10 cellular contexts compared by ENCODE assay signal in the genomic region with DNA sequence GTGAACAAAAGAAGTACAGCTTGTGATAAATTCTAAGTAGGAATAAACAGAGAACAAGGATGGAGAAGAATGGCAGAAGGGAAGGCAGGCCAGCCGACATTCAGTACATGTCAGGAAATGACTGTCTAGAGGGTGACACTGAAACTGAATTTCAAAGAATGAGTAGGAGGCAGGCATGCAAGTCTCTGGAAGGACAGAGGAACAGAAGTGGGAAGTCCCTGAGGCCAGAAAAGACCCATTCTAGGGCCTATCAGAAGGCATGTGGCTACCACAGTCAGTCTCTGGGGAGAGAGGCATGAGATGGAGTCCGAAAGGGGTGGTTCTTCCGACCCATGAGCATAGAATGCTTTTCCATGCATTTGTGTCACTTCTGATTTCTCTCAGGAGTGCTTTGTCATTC.
DNase-seq lines count a peak whose midpoint lies in the region; ATAC-seq and TF ChIP-seq lines count a peak whose summit lies in the region.
"Had no signal": no experiment of that assay in that cellular context is flagged by ENCODE, and none has a peak within 500 bp of the region (broad histone marks: within the 10 kb centered on the region; RNA-seq: fewer than 3 reads in every experiment).

No MANE protein-coding gene starts in this region.

- ATAC-seq in GM18868 (IDR thresholded peaks at IDR 0.05; ENCODE audit: unreplicated experiment) (peak; percentile 96), GM21619 (IDR thresholded peaks at IDR 0.05; ENCODE audit: unreplicated experiment) (peak; percentile 90), HG03159 (IDR thresholded peaks at IDR 0.05; ENCODE audit: unreplicated experiment) (peak; percentile 71), sciatic nerve (peak; percentile 36), omental fat pad (ENCODE audit: low FRiP score) (no peak)

- intact Hi-C loops in sciatic nerve (cut with DNase I), result no loop called here

- DNase-seq in sciatic nerve (ENCODE audit: low spot score), result no peak
- no peak for DNase-seq in cortex of kidney (lab: John Stamatoyannopoulos, UW)
- no peak for DNase-seq in stimulated activated CD8-positive, alpha-beta memory T cell treated with anti-CD3 and anti-CD28 coated beads, Interleukin-4, amount 100 ng/mL, for 48 hours
- DNase-seq in omental fat pad (ENCODE audit: low spot score), result no peak
- DNase-seq in NCI-H2171 treated with DMSO at 0.1 percent for 48 hours (lab: John Stamatoyannopoulos, UW), result no peak
- DNase-seq: activated B cell treated with CpG ODN at 0.5 μM for 24 hours, DMS79 treated with DMSO at 0.1 percent for 48 hours had no signal

- TF ChIP-seq CTCF in omental fat pad (IDR thresholded peaks at IDR 0.05), result no peak
